Comparison of ENCODE assay signal across 12 cellular contexts in the genomic region with DNA sequence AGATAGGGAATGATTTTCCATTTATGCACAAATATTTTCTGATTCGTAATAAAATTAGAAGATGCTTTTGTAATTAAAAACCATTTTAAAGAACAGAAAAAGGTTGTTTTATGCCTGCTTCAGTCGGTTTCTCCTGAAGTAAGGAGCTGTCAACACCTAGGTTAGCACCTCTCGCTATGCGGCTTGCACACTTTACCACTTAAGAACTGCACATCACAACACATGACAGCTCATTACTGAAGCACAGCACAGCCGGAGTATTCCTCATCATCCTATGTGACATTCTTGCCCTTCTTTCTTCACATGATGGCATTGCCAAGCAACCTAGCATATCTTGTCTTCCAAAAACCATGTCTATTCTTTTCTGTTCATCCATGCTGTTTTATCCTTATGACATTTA. TPM values are rescaled to one million over a fixed set of nuclear protein-coding genes. Genes with fewer than 3 reads are reported as not detected.
"Had no signal": no experiment of that assay in that cellular context is flagged by ENCODE, and none has a peak within 500 bp of the region (broad histone marks: within the 10 kb centered on the region; RNA-seq: fewer than 3 reads in every experiment).

No MANE protein-coding gene starts in this region.

- ATAC-seq: HCT116, HepG2 had no signal

- DNase-seq: GM23248, GOT3, H7, HFFc6, KBM-7 had no signal

- H3K9me3 ChIP-seq: HAP-1 had no signal

- H3K36me3 ChIP-seq: HAP-1 had no signal

- H3K27ac ChIP-seq: GM23248, HL-60 had no signal

- H3K9me3 Mint-ChIP-seq: HFFc6, IgD-negative memory B cell had no signal

- H3K4me3 ChIP-seq: GM23248, HAP-1 had no signal

- H3K4me3 Mint-ChIP-seq: HFFc6, IgD-negative memory B cell had no signal

- H3K9ac ChIP-seq: GM23248 had no signal

- H3K27ac Mint-ChIP-seq: HFFc6, IgD-negative memory B cell had no signal

- H2AFZ ChIP-seq: GM23248 had no signal

- FAIRE-seq: HepG2 had no signal

- H3K36me3 Mint-ChIP-seq: IgD-negative memory B cell had no signal

RNA-seq across cellular contexts. Expression of gene WIF1, which starts 5.4 kb away (rescaled TPM):
- total RNA-seq: GM23248, H4, HepG2, HFFc6, HT1080 had no signal
- polyA plus RNA-seq: GM23248, HepG2, IgD-negative memory B cell had no signal
